12 cellular contexts compared by ENCODE assay signal in genomic region chr2:71880846-71881610, GRCh38.
DNase-seq lines count a peak whose midpoint lies in the region; ATAC-seq and TF ChIP-seq lines count a peak whose summit lies in the region.
"Had no signal": no experiment of that assay in that cellular context is flagged by ENCODE, and none has a peak within 500 bp of the region (broad histone marks: within the 10 kb centered on the region; RNA-seq: fewer than 3 reads in every experiment).

No MANE protein-coding gene starts in this region.

- peaks cover 4% of the 10 kb centered on the region for H3K9me3 ChIP-seq in mammary epithelial cell (replicated peaks; ENCODE audit: insufficient read depth, low read length)
- H3K9me3 ChIP-seq in aorta (ENCODE audit: control insufficient read depth, low read length), result no peaks in the 10 kb centered on the region

- H3K36me3 ChIP-seq in mammary epithelial cell (ENCODE audit: insufficient read depth, low read length) (no peaks in the 10 kb centered on the region), aorta (ENCODE audit: control insufficient read depth in 1 of 2, insufficient read depth in 2 of 2, low read length in 1 of 2) (no peaks in the 10 kb centered on the region)

- H4K20me1 ChIP-seq in mammary epithelial cell (ENCODE audit: insufficient read depth, low read length), result no peaks in the 10 kb centered on the region

- no peaks in the 10 kb centered on the region for H3K36me3 Mint-ChIP-seq in activated CD8-positive, alpha-beta memory T cell treated with anti-CD3 and anti-CD28 coated beads, Interleukin-2, amount 10 ng/mL, durations not matched to agents 7 days and 5 days
- no peaks in the 10 kb centered on the region for H3K36me3 Mint-ChIP-seq in stimulated activated effector memory CD8-positive, alpha-beta T cell treated with anti-CD3 and anti-CD28 coated beads, Interleukin-12 subunit alpha, Interleukin-12 subunit beta, amount 100 ng/mL, for 72 hours
- H3K36me3 Mint-ChIP-seq: T-cell had no signal

- H3K27ac Mint-ChIP-seq in activated CD8-positive, alpha-beta memory T cell treated with anti-CD3 and anti-CD28 coated beads, Interleukin-2, amount 10 ng/mL, durations not matched to agents 7 days and 5 days, result no peak overlapping the region
- H3K27ac Mint-ChIP-seq in stimulated activated effector memory CD8-positive, alpha-beta T cell treated with anti-CD3 and anti-CD28 coated beads, Interleukin-12 subunit alpha, Interleukin-12 subunit beta, amount 100 ng/mL, for 72 hours, result no peak overlapping the region
- H3K27ac Mint-ChIP-seq: T-cell had no signal

- in situ Hi-C loops in mammary epithelial cell (cut with MboI; ENCODE audit: low sequenced_read_pairs in 2 of 2), result no loop called here

- DNase-seq in activated CD8-positive, alpha-beta memory T cell treated with anti-CD3 and anti-CD28 coated beads, Interleukin-2, amount 50 U/mL, for 48 hours, result peak; percentile 1
- no peak for DNase-seq in activated CD8-positive, alpha-beta memory T cell treated with anti-CD3 and anti-CD28 coated beads, Interleukin-2, amount 10 ng/mL, durations not matched to agents 7 days and 5 days
- DNase-seq in mammary epithelial cell (peak; percentile 82), left colon (peak; percentile 8 to 30), aorta (peak; percentile 88 to 94), NCI-H69 (lab: John Stamatoyannopoulos, UW) (no peak), ecto neural progenitor cell (ENCODE audit: low spot score) (no peak)
- no peak for DNase-seq in stimulated activated effector memory CD8-positive, alpha-beta T cell treated with anti-CD3 and anti-CD28 coated beads, Interleukin-12 subunit alpha, Interleukin-12 subunit beta, amount 100 ng/mL, for 72 hours (ENCODE audit: low spot score in 2 of 2)
- DNase-seq: activated naive CD4-positive, alpha-beta T cell; MM.1S; substantia nigra; T-cell had no signal

- H3K27ac ChIP-seq in mammary epithelial cell (ENCODE audit: insufficient read depth, low read depth, low read length) (no peak overlapping the region), aorta (ENCODE audit: low read depth in 1 of 2, low read length in 2 of 2) (peak overlapping the region in 1 of 2 donors; percentile 12)

- H3K9ac ChIP-seq in mammary epithelial cell (ENCODE audit: insufficient read depth, low read length), result no peak overlapping the region

- H3K4me2 ChIP-seq in mammary epithelial cell (ENCODE audit: insufficient read depth, low read depth, low read length), result peak overlapping the region; percentile 28

- CTCF ChIA-PET in activated CD8-positive, alpha-beta memory T cell treated with anti-CD3 and anti-CD28 coated beads, Interleukin-2, amount 10 ng/mL, durations not matched to agents 7 days and 5 days (lab: Charles Lee), result no interaction called here
- CTCF ChIA-PET in mammary epithelial cell (lab: Charles Lee; ENCODE audit: low non-redundant PET), result no interaction called here

- dilution Hi-C loops in mammary epithelial cell (cut with HindIII; ENCODE audit: low sequenced_read_pairs), result no loop called here

- no peak overlapping the region for H3K4me3 ChIP-seq in mammary epithelial cell (replicated peaks in 1 of 3; ENCODE audit: insufficient read depth in 1 of 3, low read depth in 2 of 3, low read length in 3 of 3)
- no peak overlapping the region for H3K4me3 ChIP-seq in aorta (ENCODE audit: low read length in 2 of 2)

- H3K27me3 Mint-ChIP-seq in activated CD8-positive, alpha-beta memory T cell treated with anti-CD3 and anti-CD28 coated beads, Interleukin-2, amount 10 ng/mL, durations not matched to agents 7 days and 5 days, result no peaks in the 10 kb centered on the region

- H3K4me1 ChIP-seq in mammary epithelial cell (ENCODE audit: insufficient read depth, low read length) (peaks cover 35% of the 10 kb centered on the region), aorta (ENCODE audit: control insufficient read depth in 1 of 2, insufficient read depth in 2 of 2, low read length in 2 of 2) (peaks cover 0 to 5% of the 10 kb centered on the region in 2 donors)

- no peaks in the 10 kb centered on the region for H3K79me2 ChIP-seq in mammary epithelial cell (ENCODE audit: insufficient read depth, low read length)

- WGBS in mammary epithelial cell (ENCODE audit: low coverage, missing lambda C conversion rate), result 53% methylated on average over 3 of the region's 4 CpGs
- WGBS in aorta, 2 donors, result 40% methylated on average over 4 of the region's 4 CpGs

- ATAC-seq in activated CD8-positive, alpha-beta memory T cell treated with anti-CD3 and anti-CD28 coated beads, Interleukin-2, amount 10 ng/mL, durations not matched to agents 7 days and 5 days, result no peak
- no peak for ATAC-seq in left colon
- peak; percentile 81 for ATAC-seq in aorta (ENCODE audit: low FRiP score)
- ATAC-seq in stimulated activated effector memory CD8-positive, alpha-beta T cell treated with anti-CD3 and anti-CD28 coated beads, Interleukin-12 subunit alpha, Interleukin-12 subunit beta, amount 100 ng/mL, for 72 hours, result no peak
- ATAC-seq: T-cell had no signal

- no peaks in the 10 kb centered on the region for H3K4me1 Mint-ChIP-seq in activated CD8-positive, alpha-beta memory T cell treated with anti-CD3 and anti-CD28 coated beads, Interleukin-2, amount 10 ng/mL, durations not matched to agents 7 days and 5 days
- H3K4me1 Mint-ChIP-seq in stimulated activated effector memory CD8-positive, alpha-beta T cell treated with anti-CD3 and anti-CD28 coated beads, Interleukin-12 subunit alpha, Interleukin-12 subunit beta, amount 100 ng/mL, for 72 hours, result no peaks in the 10 kb centered on the region
- H3K4me1 Mint-ChIP-seq: T-cell had no signal

- BruUV-seq in mammary epithelial cell (replicated peaks; lab: Mats Ljungman, UMichigan), result no TSS peak

- TF ChIP-seq CTCF in mammary epithelial cell (conservative IDR thresholded peaks at IDR 0.05 in 1 of 2, IDR thresholded peaks at IDR 0.05 in 1 of 2; ENCODE audit: extremely low read depth in 1 of 2, insufficient read depth in 1 of 2, low read depth in 1 of 2, low read length in 2 of 2), result no peak

- no peaks in the 10 kb centered on the region for H3K9me3 Mint-ChIP-seq in activated CD8-positive, alpha-beta memory T cell treated with anti-CD3 and anti-CD28 coated beads, Interleukin-2, amount 10 ng/mL, durations not matched to agents 7 days and 5 days (ENCODE audit: low read depth)
- no peaks in the 10 kb centered on the region for H3K9me3 Mint-ChIP-seq in stimulated activated effector memory CD8-positive, alpha-beta T cell treated with anti-CD3 and anti-CD28 coated beads, Interleukin-12 subunit alpha, Interleukin-12 subunit beta, amount 100 ng/mL, for 72 hours
- H3K9me3 Mint-ChIP-seq: T-cell had no signal

- intact Hi-C loops in mammary epithelial cell (cut with micrococcal nuclease), result no loop called here
- intact Hi-C loops in left colon (cut with DNase I, micrococcal nuclease), result no loop called here
- intact Hi-C loops in aorta (cut with DNase I), result loop anchor here in 1 of 2 donors (1.0 to 10.0 kb wide), 4 partner anchors 34 to 266 kb away; no protein-coding TSS in a partner anchor

- H2AFZ ChIP-seq in mammary epithelial cell (ENCODE audit: low read depth, low read length), result no peak overlapping the region

- no peaks in the 10 kb centered on the region for H3K27me3 ChIP-seq in mammary epithelial cell (ENCODE audit: insufficient read depth, low read length)
- H3K27me3 ChIP-seq in aorta (ENCODE audit: control insufficient read depth in 1 of 2, insufficient read depth in 2 of 2, low read length in 1 of 2), result no peaks in the 10 kb centered on the region

- no peak overlapping the region for H3K4me3 Mint-ChIP-seq in activated CD8-positive, alpha-beta memory T cell treated with anti-CD3 and anti-CD28 coated beads, Interleukin-2, amount 10 ng/mL, durations not matched to agents 7 days and 5 days
- no peak overlapping the region for H3K4me3 Mint-ChIP-seq in stimulated activated effector memory CD8-positive, alpha-beta T cell treated with anti-CD3 and anti-CD28 coated beads, Interleukin-12 subunit alpha, Interleukin-12 subunit beta, amount 100 ng/mL, for 72 hours
- H3K4me3 Mint-ChIP-seq: T-cell had no signal

Comparison
In these comparisons a context has a peak if more than half of its experiments do, and no peak if none do; other contexts are left out.
1. DNase-seq: peak in activated CD8-positive, alpha-beta memory T cell treated with anti-CD3 and anti-CD28 coated beads, Interleukin-2, amount 50 U/mL, for 48 hours (single experiment), mammary epithelial cell (single experiment), left colon (2 of 2) and aorta (2 of 2); none in activated CD8-positive, alpha-beta memory T cell treated with anti-CD3 and anti-CD28 coated beads, Interleukin-2, amount 10 ng/mL, durations not matched to agents 7 days and 5 days (single experiment), NCI-H69 (single experiment), stimulated activated effector memory CD8-positive, alpha-beta T cell treated with anti-CD3 and anti-CD28 coated beads, Interleukin-12 subunit alpha, Interleukin-12 subunit beta, amount 100 ng/mL, for 72 hours (0 of 2) and ecto neural progenitor cell (single experiment).